18 cellular contexts compared by ENCODE assay signal in the genomic region with DNA sequence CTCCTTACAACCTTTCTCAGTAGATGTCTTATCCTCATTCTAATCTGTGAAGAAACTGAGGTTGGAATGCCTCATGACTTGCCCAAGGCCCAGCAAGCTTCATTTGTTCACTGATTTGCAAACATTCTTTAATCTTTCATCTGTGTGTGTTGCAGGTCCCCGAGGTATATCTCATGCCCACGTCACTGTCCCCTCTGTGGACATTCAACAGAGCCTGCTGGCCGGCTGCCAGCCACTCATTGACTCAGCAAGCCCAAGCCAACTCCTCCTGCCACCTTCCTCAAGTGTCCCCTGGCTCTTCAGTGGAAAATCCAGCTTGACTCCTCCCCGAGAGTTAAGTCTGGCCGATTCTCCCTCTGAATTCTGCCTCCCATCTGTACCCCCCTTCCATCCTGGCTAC. TPM values are rescaled to one million over a fixed set of nuclear protein-coding genes. Genes with fewer than 3 reads are reported as not detected.
A peak's percentile ranks its signal among the peaks of the same experiment; 100 is the strongest.
DNase-seq lines count a peak whose midpoint lies in the region; ATAC-seq and TF ChIP-seq lines count a peak whose summit lies in the region.
"Had no signal": no experiment of that assay in that cellular context is flagged by ENCODE, and none has a peak within 500 bp of the region (broad histone marks: within the 10 kb centered on the region; RNA-seq: fewer than 3 reads in every experiment).

No MANE protein-coding gene starts in this region.

- no peaks in the 10 kb centered on the region for H3K27me3 ChIP-seq in CD8-positive, alpha-beta memory T cell (ENCODE audit: insufficient read depth, low read length, poor library complexity, severe bottlenecking)
- no peaks in the 10 kb centered on the region for H3K27me3 ChIP-seq in lower lobe of right lung (ENCODE audit: low read depth)
- no peaks in the 10 kb centered on the region for H3K27me3 ChIP-seq in effector memory CD4-positive, alpha-beta T cell (replicated peaks; ENCODE audit: control insufficient read depth, insufficient read depth, low read length, poor library complexity, severe bottlenecking)
- H3K27me3 ChIP-seq: colonic mucosa, right lobe of liver had no signal

- DNase-seq in CD8-positive, alpha-beta memory T cell, result no peak
- DNase-seq in DMS79 treated with DMSO at 0.1 percent for 48 hours (lab: John Stamatoyannopoulos, UW) (peak; percentile 70), SHP77 treated with DMSO at 0.1 percent for 48 hours (lab: John Stamatoyannopoulos, UW) (peak; percentile 13), lower lobe of right lung (peak; percentile 71), AML-193 (lab: John Stamatoyannopoulos, UW) (no peak), endothelial cell (ENCODE audit: low spot score) (no peak)
- no peak for DNase-seq in effector memory CD4-positive, alpha-beta T cell
- DNase-seq: activated CD4-positive, alpha-beta T cell treated with anti-CD3 and anti-CD28 coated beads, Interleukin-2, amount 50 U/mL, for 1 hour; activated T-cell treated with anti-CD3 and anti-CD28 coated beads, Interleukin-2, amount 50 U/mL, for 48 hours; C1 segment of cervical spinal cord; colonic mucosa; esophagus squamous epithelium; Karpas-422; naive thymus-derived CD8-positive, alpha-beta T cell; stimulated activated CD4-positive, alpha-beta T cell treated with anti-CD3 and anti-CD28 coated beads, Interleukin-2, amount 100 ng/mL, for 48 hours; T-helper 2 cell had no signal

- no peaks in the 10 kb centered on the region for H3K9me3 ChIP-seq in CD8-positive, alpha-beta memory T cell (ENCODE audit: low read length)
- no peaks in the 10 kb centered on the region for H3K9me3 ChIP-seq in lower lobe of right lung
- H3K9me3 ChIP-seq in effector memory CD4-positive, alpha-beta T cell (ENCODE audit: control insufficient read depth, low read length), result no peaks in the 10 kb centered on the region
- H3K9me3 ChIP-seq: colonic mucosa, esophagus squamous epithelium, right lobe of liver had no signal

- no peaks in the 10 kb centered on the region for H3K36me3 ChIP-seq in CD8-positive, alpha-beta memory T cell (ENCODE audit: insufficient read depth, low read length)
- H3K36me3 ChIP-seq in lower lobe of right lung, result no peaks in the 10 kb centered on the region
- H3K36me3 ChIP-seq in effector memory CD4-positive, alpha-beta T cell (ENCODE audit: control insufficient read depth, insufficient read depth, low read length), result no peaks in the 10 kb centered on the region
- H3K36me3 ChIP-seq: colonic mucosa, right lobe of liver had no signal

- intact Hi-C loops in lower lobe of right lung (cut with DNase I), result no loop called here

- peak overlapping the region in 2 of 7 donors; percentile 54 to 57 for H3K4me3 Mint-ChIP-seq in CD8-positive, alpha-beta memory T cell
- H3K4me3 Mint-ChIP-seq in endothelial cell (ENCODE audit: unreplicated experiment), result no peak overlapping the region

- H3K27ac Mint-ChIP-seq in CD8-positive, alpha-beta memory T cell, result peak overlapping the region in 3 of 8 donors; percentile 25 to 68 (median 52)
- H3K27ac Mint-ChIP-seq in endothelial cell (ENCODE audit: unreplicated experiment), result no peak overlapping the region

- peaks cover 10% of the 10 kb centered on the region for H3K4me1 ChIP-seq in CD8-positive, alpha-beta memory T cell (ENCODE audit: insufficient read depth, low read length)
- H3K4me1 ChIP-seq in lower lobe of right lung, result peaks cover 10% of the 10 kb centered on the region
- H3K4me1 ChIP-seq in effector memory CD4-positive, alpha-beta T cell (ENCODE audit: control insufficient read depth, insufficient read depth, low read length, poor library complexity, severe bottlenecking), result peaks cover 12% of the 10 kb centered on the region
- H3K4me1 ChIP-seq: colonic mucosa, right lobe of liver had no signal

- ATAC-seq in lower lobe of right lung (no peak), HG03280 (IDR thresholded peaks at IDR 0.05; ENCODE audit: unreplicated experiment) (no peak)
- ATAC-seq: naive thymus-derived CD8-positive, alpha-beta T cell; right lobe of liver had no signal

- no peak overlapping the region for H3K4me3 ChIP-seq in CD8-positive, alpha-beta memory T cell (ENCODE audit: low read length)
- no peak overlapping the region for H3K4me3 ChIP-seq in lower lobe of right lung
- H3K4me3 ChIP-seq in effector memory CD4-positive, alpha-beta T cell (ENCODE audit: insufficient read depth, low read depth, low read length, poor library complexity, severe bottlenecking), result no peak overlapping the region
- H3K4me3 ChIP-seq: colonic mucosa, esophagus squamous epithelium, right lobe of liver had no signal

- TF ChIP-seq CTCF in lower lobe of right lung (IDR thresholded peaks at IDR 0.05), result no peak
- no peak for TF ChIP-seq CTCF in endothelial cell (IDR thresholded peaks at IDR 0.05; ENCODE audit: unreplicated experiment)

- H3K27ac ChIP-seq in CD8-positive, alpha-beta memory T cell (ENCODE audit: low read depth, low read length), result peak overlapping the region; percentile 31
- H3K27ac ChIP-seq in lower lobe of right lung, result no peak overlapping the region
- no peak overlapping the region for H3K27ac ChIP-seq in effector memory CD4-positive, alpha-beta T cell (ENCODE audit: insufficient read depth, low read length, poor library complexity, severe bottlenecking)
- H3K27ac ChIP-seq: colonic mucosa, esophagus squamous epithelium, right lobe of liver had no signal

- peaks cover 11 to 14% (median 11%) of the 10 kb centered on the region in 3 donors for H3K4me1 Mint-ChIP-seq in CD8-positive, alpha-beta memory T cell
- H3K4me1 Mint-ChIP-seq in endothelial cell (ENCODE audit: unreplicated experiment), result no peaks in the 10 kb centered on the region

- CTCF ChIA-PET in CD8-positive, alpha-beta memory T cell (lab: Charles Lee), result no interaction called here

- POLR2A ChIA-PET in CD8-positive, alpha-beta memory T cell (lab: Charles Lee), result no interaction called here

- peaks cover 0 to 4% (median 0%) of the 10 kb centered on the region in 3 donors for H3K36me3 Mint-ChIP-seq in CD8-positive, alpha-beta memory T cell
- H3K36me3 Mint-ChIP-seq in endothelial cell (ENCODE audit: low read depth, unreplicated experiment), result no peaks in the 10 kb centered on the region
- H3K36me3 Mint-ChIP-seq: naive thymus-derived CD8-positive, alpha-beta T cell had no signal

- H3K9me3 Mint-ChIP-seq in CD8-positive, alpha-beta memory T cell, result no peaks in the 10 kb centered on the region
- no peaks in the 10 kb centered on the region for H3K9me3 Mint-ChIP-seq in endothelial cell (ENCODE audit: unreplicated experiment)
- H3K9me3 Mint-ChIP-seq: naive thymus-derived CD8-positive, alpha-beta T cell had no signal

- peaks cover 8 to 19% of the 10 kb centered on the region in 2 donors for H3K27me3 Mint-ChIP-seq in CD8-positive, alpha-beta memory T cell
- H3K27me3 Mint-ChIP-seq in endothelial cell (ENCODE audit: unreplicated experiment), result peaks cover 4% of the 10 kb centered on the region

RNA-seq across cellular contexts. Expression of gene DCAF4, which starts 1.9 kb away (rescaled TPM):
- 10 to 100 TPM; 22.5 to 26.8 TPM for total RNA-seq in CD8-positive, alpha-beta memory T cell
- polyA plus RNA-seq in CD8-positive, alpha-beta memory T cell, result 7.3 TPM
- total RNA-seq in lower lobe of right lung (19.5 TPM), endothelial cell (ENCODE audit: unreplicated experiment) (7.7 TPM)

RNA-seq across cellular contexts. Expression of gene DPF3, which starts 30.4 kb away (rescaled TPM):
- total RNA-seq in CD8-positive, alpha-beta memory T cell, result under 1 TPM; 0.50 to 0.62 TPM
- polyA plus RNA-seq in CD8-positive, alpha-beta memory T cell, result 1.3 TPM
- total RNA-seq in lower lobe of right lung (0.59 TPM), endothelial cell (ENCODE audit: unreplicated experiment) (3.0 TPM)

Comparison
In these comparisons a context has a peak if more than half of its experiments do, and no peak if none do; other contexts are left out.
1. DNase-seq: peak in DMS79 treated with DMSO at 0.1 percent for 48 hours (single experiment), SHP77 treated with DMSO at 0.1 percent for 48 hours (single experiment) and lower lobe of right lung (single experiment); none in CD8-positive, alpha-beta memory T cell (0 of 5), AML-193 (0 of 2), endothelial cell (single experiment) and effector memory CD4-positive, alpha-beta T cell (0 of 3).